9 cellular contexts compared by ENCODE assay signal in the genomic region with DNA sequence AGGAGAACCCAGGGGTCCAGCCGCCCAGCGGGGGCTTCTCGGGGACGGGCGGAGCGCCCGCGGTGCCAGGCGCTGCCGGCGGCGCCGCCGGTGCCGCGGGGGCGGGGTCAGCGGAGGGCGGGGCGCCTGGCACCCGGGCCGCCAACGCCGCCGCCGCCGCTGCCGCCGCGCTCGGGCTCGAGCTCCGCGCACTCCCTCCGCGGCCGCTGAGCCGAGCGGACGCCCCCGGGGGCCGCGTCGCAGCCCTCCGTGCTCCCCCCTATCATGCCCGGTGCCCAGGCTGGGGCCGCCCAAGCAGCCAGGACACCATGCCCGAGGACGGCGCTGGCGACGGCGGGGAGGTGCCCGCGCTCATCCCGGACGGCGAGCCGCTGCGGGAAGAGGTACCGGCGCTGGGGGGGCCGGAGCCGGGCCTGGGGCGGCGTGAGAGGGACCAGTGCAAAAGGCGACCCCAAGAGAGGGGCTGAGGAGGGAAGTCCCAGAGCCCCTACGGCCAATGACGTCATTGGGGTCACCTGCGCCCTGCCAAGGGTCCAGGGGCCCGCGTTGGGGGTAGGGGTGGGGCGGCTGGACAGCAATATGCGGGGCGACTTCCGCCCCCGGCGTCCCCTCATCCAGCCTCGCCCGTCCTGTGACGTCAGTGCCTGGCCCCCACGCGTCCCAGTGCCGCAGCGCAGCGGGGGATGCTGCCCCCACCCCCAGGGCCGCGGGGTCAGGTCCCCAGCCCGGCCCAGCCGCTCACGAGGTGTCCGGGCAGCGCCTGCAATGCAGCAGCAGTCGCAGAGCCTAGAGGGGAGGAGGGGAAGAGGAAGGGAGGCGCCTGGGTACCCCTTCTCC. TPM values are rescaled to one million over a fixed set of nuclear protein-coding genes. Genes with fewer than 3 reads are reported as not detected.
A peak's percentile ranks its signal among the peaks of the same experiment; 100 is the strongest.
DNase-seq lines count a peak whose midpoint lies in the region; ATAC-seq and TF ChIP-seq lines count a peak whose summit lies in the region.
"Had no signal": no experiment of that assay in that cellular context is flagged by ENCODE, and none has a peak within 500 bp of the region (broad histone marks: within the 10 kb centered on the region; RNA-seq: fewer than 3 reads in every experiment).

A gene (plus strand): TSS at position 189 of the 837 bp plus-strand sequence. CDS start 120 bp downstream, at position 309.

- peaks cover 0 to 1% (median 0%) of the 10 kb centered on the region in 9 donors for H3K36me3 ChIP-seq in heart right ventricle
- no peaks in the 10 kb centered on the region for H3K36me3 ChIP-seq in upper lobe of left lung

- no peaks in the 10 kb centered on the region for H3K9me3 ChIP-seq in heart right ventricle
- H3K9me3 ChIP-seq in upper lobe of left lung = no peaks in the 10 kb centered on the region

- intact Hi-C loops in heart right ventricle (cut with DNase I) = no loop called here
- intact Hi-C loops in cardiac septum (cut with DNase I) = no loop called here

- no peak for TF ChIP-seq EP300 in upper lobe of left lung (IDR thresholded peaks at IDR 0.05)

- DNase-seq in heart right ventricle = no peak
- no peak for DNase-seq in cardiac septum (ENCODE audit: low spot score)
- peak; percentile 57 for DNase-seq in activated naive CD4-positive, alpha-beta T cell treated with anti-CD3 and anti-CD28 coated beads, Interleukin-2, amount 50 U/mL, for 16 hours
- peak; percentile 22 for DNase-seq in left kidney (ENCODE audit: low read depth, low spot score)
- peak in 1 of 2 donors; percentile 89 for DNase-seq in upper lobe of left lung
- DNase-seq in inferior parietal cortex (ENCODE audit: extremely low spot score) = no peak
- no peak for DNase-seq in MV-4-11 (lab: John Stamatoyannopoulos, UW)

- no peak for TF ChIP-seq CTCF in heart right ventricle (IDR thresholded peaks at IDR 0.05)
- TF ChIP-seq CTCF in upper lobe of left lung (IDR thresholded peaks at IDR 0.05) = no peak

- 1 to 2% methylated on average over 70 to 90 of the region's 95 CpGs for WGBS in heart right ventricle, 2 donors
- WGBS in upper lobe of left lung, 2 donors = 0 to 1% methylated on average over 1 to 47 of the region's 95 CpGs

- ATAC-seq in heart right ventricle (no peak), upper lobe of left lung (ENCODE audit: low FRiP score in 2 of 2) (no peak), GM21360 (IDR thresholded peaks at IDR 0.05; ENCODE audit: unreplicated experiment) (no peak)

- no peak within 1 kb of the TSS for H3K27ac ChIP-seq in heart right ventricle
- H3K27ac ChIP-seq in upper lobe of left lung = no peak within 1 kb of the TSS

- TF ChIP-seq POLR2A in upper lobe of left lung (IDR thresholded peaks at IDR 0.05) = no peak

- peaks cover 17 to 45% (median 35%) of the 10 kb centered on the region in 7 donors for H3K27me3 ChIP-seq in heart right ventricle
- peaks cover 0 to 35% (median 9%) of the 10 kb centered on the region in 4 donors for H3K27me3 ChIP-seq in upper lobe of left lung

- H3K4me3 ChIP-seq in heart right ventricle (peak within 1 kb of the TSS in 9 of 10 donors; percentile 22 to 48 (median 40)), upper lobe of left lung (peak within 1 kb of the TSS; percentile 42 to 54 (median 45))

- H3K4me1 ChIP-seq in heart right ventricle (peaks cover 5 to 36% (median 30%) of the 10 kb centered on the region in 9 donors), upper lobe of left lung (peaks cover 23 to 43% (median 27%) of the 10 kb centered on the region in 4 donors)

RNA-seq across cellular contexts. Expression of the gene that starts here (rescaled TPM):
- under 1 TPM in 4 of 10 donors, not detected in 6; 0.17 to 0.24 (median 0.20) TPM for total RNA-seq in heart right ventricle
- under 1 TPM in 1 of 2 donors, not detected in 1; 0.10 TPM for polyA plus RNA-seq in heart right ventricle
- total RNA-seq in cardiac septum = 0.24 TPM
- total RNA-seq in upper lobe of left lung = 1 to 10 TPM in 1 of 6 donors, under 1 TPM in 1, not detected in 4; 0.29 to 1.9 TPM
- total RNA-seq: T-helper 2 cell treated with Interferon-gamma antibody and Interleukin-4, amounts not matched to agents 100 ng/mL and 5 ng/mL, for 36 hours had no signal

Comparison
In these comparisons a context has a peak if more than half of its experiments do, and no peak if none do; other contexts are left out.
1. DNase-seq: peak in activated naive CD4-positive, alpha-beta T cell treated with anti-CD3 and anti-CD28 coated beads, Interleukin-2, amount 50 U/mL, for 16 hours (single experiment) and left kidney (single experiment); none in heart right ventricle (0 of 2), cardiac septum (single experiment), inferior parietal cortex (single experiment) and MV-4-11 (single experiment).